Comparison of ENCODE assay signal across 8 cellular contexts in genomic region chr21:32412998-32413504, GRCh38. TPM values are rescaled to one million over a fixed set of nuclear protein-coding genes. Genes with fewer than 3 reads are reported as not detected.
DNase-seq lines count a peak whose midpoint lies in the region; ATAC-seq and TF ChIP-seq lines count a peak whose summit lies in the region.

No MANE protein-coding gene starts in this region.

- H3K27ac Mint-ChIP-seq in activated CD4-positive, alpha-beta T cell treated with anti-CD3 and anti-CD28 coated beads, Interleukin-2, amount 10 ng/mL, durations not matched to agents 24 days and 14 days = peak overlapping the region; percentile 82

- H3K4me3 Mint-ChIP-seq in activated CD4-positive, alpha-beta T cell treated with anti-CD3 and anti-CD28 coated beads, Interleukin-2, amount 10 ng/mL, durations not matched to agents 24 days and 14 days = peak overlapping the region; percentile 89

- peak overlapping the region; percentile 82 for H3K27ac ChIP-seq in psoas muscle

- peaks cover 0 to 5% of the 10 kb centered on the region in 2 donors for H3K36me3 ChIP-seq in psoas muscle (ENCODE audit: insufficient read depth in 1 of 2, low read depth in 1 of 2)

- intact Hi-C loops in activated CD4-positive, alpha-beta T cell treated with anti-CD3 and anti-CD28 coated beads, Interleukin-2, amount 10 ng/mL, durations not matched to agents 24 days and 14 days (cut with micrococcal nuclease) = loop anchor here (1.0 to 5.0 kb wide), 2 partner anchors 80 to 314 kb away; partner anchors contain the start of gene SYNJ1
- intact Hi-C loops in left cardiac atrium (cut with DNase I) = loop anchor here in 1 of 2 donors (2.0 to 5.0 kb wide), 2 partner anchors 39 to 110 kb away; no protein-coding TSS in a partner anchor
- intact Hi-C loops in psoas muscle (cut with DNase I) = loop anchor here in 1 of 2 donors (5.0 kb wide), 1 partner anchor 44 kb away; no protein-coding TSS in a partner anchor

- peak overlapping the region; percentile 86 for H3K4me3 ChIP-seq in psoas muscle

- ATAC-seq in left cardiac atrium (peak; percentile 7 to 8), psoas muscle (peak in 2 of 4 donors; percentile 1 to 2), HG03159 (IDR thresholded peaks at IDR 0.05; ENCODE audit: unreplicated experiment) (no peak), GM18861 (IDR thresholded peaks at IDR 0.05; ENCODE audit: unreplicated experiment) (no peak)

- H3K4me1 Mint-ChIP-seq in activated CD4-positive, alpha-beta T cell treated with anti-CD3 and anti-CD28 coated beads, Interleukin-2, amount 10 ng/mL, durations not matched to agents 24 days and 14 days = peaks cover 16% of the 10 kb centered on the region

- H3K36me3 Mint-ChIP-seq in activated CD4-positive, alpha-beta T cell treated with anti-CD3 and anti-CD28 coated beads, Interleukin-2, amount 10 ng/mL, durations not matched to agents 24 days and 14 days (ENCODE audit: low read depth) = no peaks in the 10 kb centered on the region

- H3K4me1 ChIP-seq in psoas muscle = peaks cover 7% of the 10 kb centered on the region

- H3K27me3 ChIP-seq in psoas muscle (ENCODE audit: insufficient read depth in 3 of 3, low read length in 2 of 3) = no peaks in the 10 kb centered on the region

- H3K9me3 Mint-ChIP-seq in activated CD4-positive, alpha-beta T cell treated with anti-CD3 and anti-CD28 coated beads, Interleukin-2, amount 10 ng/mL, durations not matched to agents 24 days and 14 days = no peaks in the 10 kb centered on the region

- DNase-seq in activated CD4-positive, alpha-beta T cell treated with anti-CD3 and anti-CD28 coated beads, Interleukin-2, amount 10 ng/mL, durations not matched to agents 24 days and 14 days = no peak
- DNase-seq in activated CD4-positive, alpha-beta T cell treated with anti-CD3 and anti-CD28 coated beads, Interleukin-2, amount 50 U/mL, for 1 hour = no peak
- peak; percentile 3 for DNase-seq in activated T-helper 9 cell treated with anti-CD3 and anti-CD28 coated beads, Interleukin-2, amount 50 U/mL, for 16 hours (ENCODE audit: low read depth)
- DNase-seq in left cardiac atrium (peak; percentile 66), psoas muscle (peak; percentile 39 to 68), NCI-H446 (lab: John Stamatoyannopoulos, UW) (no peak)

- H3K9me3 ChIP-seq in psoas muscle = no peaks in the 10 kb centered on the region

- TF ChIP-seq CTCF in psoas muscle (IDR thresholded peaks at IDR 0.05) = no peak

- peaks cover 2% of the 10 kb centered on the region for H3K27me3 Mint-ChIP-seq in activated CD4-positive, alpha-beta T cell treated with anti-CD3 and anti-CD28 coated beads, Interleukin-2, amount 10 ng/mL, durations not matched to agents 24 days and 14 days

- 15 to 25% (median 24%) methylated on average over 33 of the region's 33 CpGs for WGBS in psoas muscle, 3 donors

RNA-seq across cellular contexts. Expression of gene EVA1C, which starts 0.5 kb away (rescaled TPM):
- total RNA-seq in activated CD4-positive, alpha-beta T cell treated with anti-CD3 and anti-CD28 coated beads, Interleukin-2, amount 10 ng/mL, durations not matched to agents 24 days and 14 days = 6.0 and 8.2 TPM in 2 replicates
- total RNA-seq in left cardiac atrium = 10 to 100 TPM; 22.1 to 52.8 TPM
- 10 to 100 TPM in 1 of 4 donors, 1 to 10 TPM in 3; 5.5 to 10.7 (median 7.3) TPM for total RNA-seq in psoas muscle
- polyA plus RNA-seq in psoas muscle = 1 to 10 TPM; 5.6 to 9.7 (median 5.8) TPM

RNA-seq across cellular contexts. Expression of gene URB1, which starts 20.2 kb away (rescaled TPM):
- total RNA-seq in activated CD4-positive, alpha-beta T cell treated with anti-CD3 and anti-CD28 coated beads, Interleukin-2, amount 10 ng/mL, durations not matched to agents 24 days and 14 days = 39.2 and 41.7 TPM in 2 replicates
- total RNA-seq in left cardiac atrium = 10 to 100 TPM in 1 of 2 donors, 1 to 10 TPM in 1; 8.5 to 13.5 TPM
- total RNA-seq in psoas muscle = 10 to 100 TPM; 12.9 to 19.8 (median 17.9) TPM
- polyA plus RNA-seq in psoas muscle = 1 to 10 TPM; 4.8 to 9.5 (median 8.1) TPM

Comparison
In these comparisons a context has a peak if more than half of its experiments do, and no peak if none do; other contexts are left out.
1. DNase-seq: peak in activated T-helper 9 cell treated with anti-CD3 and anti-CD28 coated beads, Interleukin-2, amount 50 U/mL, for 16 hours (single experiment), left cardiac atrium (single experiment) and psoas muscle (2 of 2); none in activated CD4-positive, alpha-beta T cell treated with anti-CD3 and anti-CD28 coated beads, Interleukin-2, amount 10 ng/mL, durations not matched to agents 24 days and 14 days (single experiment), activated CD4-positive, alpha-beta T cell treated with anti-CD3 and anti-CD28 coated beads, Interleukin-2, amount 50 U/mL, for 1 hour (single experiment) and NCI-H446 (0 of 2).
2. ATAC-seq: peak in left cardiac atrium (2 of 2); none in HG03159 (single experiment) and GM18861 (single experiment).